In the genomic region with DNA sequence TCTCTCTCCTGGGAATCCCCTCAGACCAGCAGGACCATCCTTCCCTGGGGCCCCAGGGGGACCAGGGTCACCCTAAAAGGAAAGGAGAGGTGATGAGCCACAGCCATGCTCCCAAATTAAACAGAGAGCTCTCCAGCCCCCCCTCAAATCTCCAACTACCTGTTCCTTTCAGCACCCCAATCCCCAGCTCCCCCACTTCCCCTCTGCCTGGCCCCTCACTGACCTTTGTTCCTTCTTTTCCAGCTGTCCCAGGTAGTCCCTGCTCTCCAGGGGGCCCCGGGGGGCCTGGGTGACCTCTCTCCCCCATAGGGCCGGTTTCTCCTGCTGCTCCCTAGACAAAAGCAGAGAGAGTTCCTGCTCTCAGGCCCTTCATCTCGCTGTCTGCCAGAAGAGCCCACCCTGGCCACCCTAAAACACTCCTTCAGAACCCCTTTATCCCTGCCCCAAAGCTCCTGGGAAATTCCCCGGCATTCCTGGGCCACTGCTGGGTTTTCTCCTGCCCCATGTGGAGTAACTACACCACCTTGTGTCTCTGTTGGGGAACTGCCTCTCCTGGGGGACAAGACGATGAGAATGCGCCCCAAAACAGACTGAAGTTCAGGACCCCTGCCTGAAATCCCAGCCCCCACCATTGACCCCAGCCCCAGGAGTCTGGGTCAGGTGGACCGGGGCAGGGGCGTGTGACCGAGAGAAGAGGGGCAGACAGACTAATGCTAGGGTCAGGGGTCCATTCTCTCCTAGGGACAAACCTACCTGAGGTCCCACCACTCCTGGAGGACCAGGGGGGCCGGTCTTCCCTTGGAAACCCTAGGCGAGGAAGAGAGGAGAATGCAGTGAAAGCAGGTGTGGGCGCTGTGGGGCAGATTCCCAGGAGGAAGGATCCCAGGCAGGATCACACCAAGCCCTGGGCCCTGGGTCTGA, we compare ENCODE assay signal across 8 cellular contexts. TPM values are rescaled to one million over a fixed set of nuclear protein-coding genes. Genes with fewer than 3 reads are reported as not detected.
A peak's percentile ranks its signal among the peaks of the same experiment; 100 is the strongest.
DNase-seq lines count a peak whose midpoint lies in the region; ATAC-seq lines count a peak whose summit lies in the region.

No MANE protein-coding gene starts in this region.

- H3K14ac ChIP-seq in neuronal stem cell (ENCODE audit: low read length): no peak overlapping the region

- peak overlapping the region; percentile 30 for H2BK15ac ChIP-seq in neuronal stem cell (ENCODE audit: low read length)

- H2BK12ac ChIP-seq in neuronal stem cell (ENCODE audit: low read length): no peak overlapping the region

- intact Hi-C loops in dendritic cell treated with granulocyte-macrophage colony-stimulating factor and Interleukin-4, amounts not matched to agents 40 ng/mL and 50 ng/mL, for 4 days (cut with micrococcal nuclease): loop anchor here (2.0 kb wide), 1 partner anchor 54 kb away; no protein-coding TSS in a partner anchor
- intact Hi-C loops in CD4-positive, alpha-beta memory T cell (cut with micrococcal nuclease): no loop called here

- peak overlapping the region; percentile 2 for H3K4me2 ChIP-seq in neuronal stem cell (ENCODE audit: insufficient read depth, low read length, poor library complexity, severe bottlenecking)

- peak overlapping the region; percentile 65 for H4K8ac ChIP-seq in neuronal stem cell (ENCODE audit: low read depth, low read length)

- no peak overlapping the region for H2AFZ ChIP-seq in neuronal stem cell (ENCODE audit: low read length)

- CTCF ChIA-PET in CD4-positive, alpha-beta memory T cell (lab: Charles Lee; ENCODE audit: partially characterized antibody): interaction anchor here (1.2 to 2.0 kb wide), 2 partner anchors 10 to 76 kb away, joined by 3 to 8 read pairs; no protein-coding TSS in a partner anchor

- H3K27ac ChIP-seq in neuronal stem cell (replicated peaks; ENCODE audit: low read length): no peak overlapping the region
- H3K27ac ChIP-seq in CD4-positive, alpha-beta memory T cell (ENCODE audit: low read depth, low read length): no peak overlapping the region

- H3K27me3 Mint-ChIP-seq in dendritic cell treated with granulocyte-macrophage colony-stimulating factor and Interleukin-4, amounts not matched to agents 40 ng/mL and 50 ng/mL, for 4 days: peaks cover 47% of the 10 kb centered on the region
- H3K27me3 Mint-ChIP-seq in CD4-positive, alpha-beta memory T cell: peaks cover 0 to 6% of the 10 kb centered on the region in 2 donors

- H3K4me3 Mint-ChIP-seq in dendritic cell treated with granulocyte-macrophage colony-stimulating factor and Interleukin-4, amounts not matched to agents 40 ng/mL and 50 ng/mL, for 4 days: no peak overlapping the region
- no peak overlapping the region for H3K4me3 Mint-ChIP-seq in CD4-positive, alpha-beta memory T cell

- peak overlapping the region; percentile 66 for H2AK5ac ChIP-seq in neuronal stem cell (ENCODE audit: low read depth, low read length)

- peak overlapping the region; percentile 64 for H3K18ac ChIP-seq in neuronal stem cell (ENCODE audit: low read length)

- peaks cover 19% of the 10 kb centered on the region for H3K4me1 Mint-ChIP-seq in dendritic cell treated with granulocyte-macrophage colony-stimulating factor and Interleukin-4, amounts not matched to agents 40 ng/mL and 50 ng/mL, for 4 days (ENCODE audit: low read depth)
- H3K4me1 Mint-ChIP-seq in CD4-positive, alpha-beta memory T cell: no peaks in the 10 kb centered on the region

- H2BK5ac ChIP-seq in neuronal stem cell (ENCODE audit: low read length): peak overlapping the region; percentile 53

- H3K4ac ChIP-seq in neuronal stem cell (ENCODE audit: low read length): peak overlapping the region; percentile 93

- no peaks in the 10 kb centered on the region for H3K4me1 ChIP-seq in neuronal stem cell (ENCODE audit: control insufficient read depth in 2 of 2, insufficient read depth in 1 of 2, low read depth in 1 of 2, low read length in 2 of 2)
- no peaks in the 10 kb centered on the region for H3K4me1 ChIP-seq in CD4-positive, alpha-beta memory T cell (ENCODE audit: insufficient read depth, low read length)

- no peak overlapping the region for H3K9ac ChIP-seq in neuronal stem cell (ENCODE audit: low read depth, low read length, poor library complexity)

- H3K27me3 ChIP-seq in neuronal stem cell (ENCODE audit: control insufficient read depth in 3 of 3, insufficient read depth in 3 of 3, low read depth in 1 of 3, low read length in 3 of 3): peaks cover 0 to 4% (median 0%) of the 10 kb centered on the region in 3 experiments
- no peaks in the 10 kb centered on the region for H3K27me3 ChIP-seq in CD4-positive, alpha-beta memory T cell (ENCODE audit: insufficient read depth, low read length)

- H3K27ac Mint-ChIP-seq in dendritic cell treated with granulocyte-macrophage colony-stimulating factor and Interleukin-4, amounts not matched to agents 40 ng/mL and 50 ng/mL, for 4 days: peak overlapping the region; percentile 28
- no peak overlapping the region for H3K27ac Mint-ChIP-seq in CD4-positive, alpha-beta memory T cell

- POLR2A ChIA-PET in CD4-positive, alpha-beta memory T cell (lab: Charles Lee; ENCODE audit: partially characterized antibody): interaction anchor here (1.0 kb wide), 1 partner anchor 201 kb away, joined by 4 read pairs; no protein-coding TSS in a partner anchor

- H3K23ac ChIP-seq in neuronal stem cell (ENCODE audit: low read depth, low read length, poor library complexity): peak overlapping the region; percentile 31

- no peaks in the 10 kb centered on the region for H3K9me3 ChIP-seq in neuronal stem cell (replicated peaks in 1 of 2; ENCODE audit: control insufficient read depth in 2 of 2, insufficient read depth in 1 of 2, low read depth in 1 of 2, low read length in 2 of 2)
- H3K9me3 ChIP-seq in CD4-positive, alpha-beta memory T cell (ENCODE audit: control insufficient read depth in 1 of 2, low read length in 2 of 2): no peaks in the 10 kb centered on the region

- no peak overlapping the region for H2BK120ac ChIP-seq in neuronal stem cell (ENCODE audit: low read depth, low read length)

- no peak overlapping the region for H4K91ac ChIP-seq in neuronal stem cell (ENCODE audit: low read depth, low read length, poor library complexity)

- H3K36me3 Mint-ChIP-seq in dendritic cell treated with granulocyte-macrophage colony-stimulating factor and Interleukin-4, amounts not matched to agents 40 ng/mL and 50 ng/mL, for 4 days (ENCODE audit: low read depth): no peaks in the 10 kb centered on the region
- H3K36me3 Mint-ChIP-seq in CD4-positive, alpha-beta memory T cell: no peaks in the 10 kb centered on the region

- H3K36me3 ChIP-seq in neuronal stem cell (replicated peaks in 1 of 2; ENCODE audit: control insufficient read depth in 2 of 2, insufficient read depth in 2 of 2, low read length in 2 of 2): no peaks in the 10 kb centered on the region
- no peaks in the 10 kb centered on the region for H3K36me3 ChIP-seq in CD4-positive, alpha-beta memory T cell (ENCODE audit: insufficient read depth, low read length)

- DNase-seq in ELR (ENCODE audit: low read depth) (peak; percentile 68), M059J (ENCODE audit: low read depth) (peak; percentile 65), neuronal stem cell (ENCODE audit: low spot score) (peak; percentile 29)
- no peak for DNase-seq in CD4-positive, alpha-beta memory T cell

- H3K79me1 ChIP-seq in neuronal stem cell (ENCODE audit: low read depth, low read length): peaks cover 2% of the 10 kb centered on the region

- ATAC-seq in GM18909 (IDR thresholded peaks at IDR 0.05; ENCODE audit: poor library complexity, unreplicated experiment) (no peak), GM19351 (IDR thresholded peaks at IDR 0.05; ENCODE audit: unreplicated experiment) (no peak)
- ATAC-seq in activated CD4-positive, CD25-positive, alpha-beta regulatory T cell treated with anti-CD3 and anti-CD28 coated beads, Interleukin-2, amount 50 U/mL, for 24 hours: no peak

- H3K4me3 ChIP-seq in neuronal stem cell (ENCODE audit: low read length in 2 of 2): no peak overlapping the region
- no peak overlapping the region for H3K4me3 ChIP-seq in CD4-positive, alpha-beta memory T cell (ENCODE audit: low read length in 2 of 2)

- no CpG with 5 or more reads among the region's 12 CpGs for WGBS in neuronal stem cell (ENCODE audit: extremely low coverage in 2 of 2, insufficient read length in 2 of 2, insufficient replicate concordance in 1 of 2), 2 donors

- no peaks in the 10 kb centered on the region for H3K9me3 Mint-ChIP-seq in dendritic cell treated with granulocyte-macrophage colony-stimulating factor and Interleukin-4, amounts not matched to agents 40 ng/mL and 50 ng/mL, for 4 days
- no peaks in the 10 kb centered on the region for H3K9me3 Mint-ChIP-seq in CD4-positive, alpha-beta memory T cell

RNA-seq across cellular contexts. Expression of a gene that starts 19.7 kb away (rescaled TPM):
- total RNA-seq in M059J (2014; rRNA removed; shearing (Covaris generic)): 0.02 TPM in 1 of 2 replicates, not detected in the other
- polyA plus RNA-seq in neuronal stem cell (2013, experiment 1 of 2): 0.86 TPM
- polyA plus RNA-seq in neuronal stem cell (2013, experiment 2 of 2): 0.82 TPM
- total RNA-seq in CD4-positive, alpha-beta memory T cell: 1 to 10 TPM; 1.2 to 1.6 TPM
- under 1 TPM; 0.40 to 0.49 TPM for polyA plus RNA-seq in CD4-positive, alpha-beta memory T cell

RNA-seq across cellular contexts. Expression of a gene that starts 27.9 kb away (rescaled TPM):
- total RNA-seq in M059J (2014; rRNA removed; shearing (Covaris generic)): 18.4 and 28.7 TPM in 2 replicates
- polyA plus RNA-seq in neuronal stem cell (2013, experiment 1 of 2): 18.7 TPM
- polyA plus RNA-seq in neuronal stem cell (2013, experiment 2 of 2): 18.1 TPM
- 10 to 100 TPM; 89.2 to 94.3 TPM for total RNA-seq in CD4-positive, alpha-beta memory T cell
- polyA plus RNA-seq in CD4-positive, alpha-beta memory T cell: 10 to 100 TPM in 1 of 2 donors, 1 to 10 TPM in 1; 5.6 to 11.5 TPM

RNA-seq across cellular contexts. Expression of a gene that starts 28.1 kb away (rescaled TPM):
- total RNA-seq in M059J (2014; rRNA removed; shearing (Covaris generic)): 140 and 234 TPM in 2 replicates
- 42.0 TPM for polyA plus RNA-seq in neuronal stem cell (2013, experiment 1 of 2)
- polyA plus RNA-seq in neuronal stem cell (2013, experiment 2 of 2): 40.1 TPM
- 10 to 100 TPM; 40.8 to 40.9 TPM for total RNA-seq in CD4-positive, alpha-beta memory T cell
- polyA plus RNA-seq in CD4-positive, alpha-beta memory T cell: 10 to 100 TPM; 22.9 to 23.1 TPM

RNA-seq across cellular contexts. Expression of a gene that starts 31.9 kb away (rescaled TPM):
- total RNA-seq in M059J (2014; rRNA removed; shearing (Covaris generic)): 0.32 TPM in 1 of 2 replicates, not detected in the other
- polyA plus RNA-seq in neuronal stem cell (2013, experiment 1 of 2): 8.2 TPM
- polyA plus RNA-seq in neuronal stem cell (2013, experiment 2 of 2): 8.3 TPM
- total RNA-seq in CD4-positive, alpha-beta memory T cell: 10 to 100 TPM; 20.2 to 22.3 TPM
- 10 to 100 TPM; 57.4 to 77.3 TPM for polyA plus RNA-seq in CD4-positive, alpha-beta memory T cell

RNA-seq across cellular contexts. Expression of a gene that starts 35.7 kb away (rescaled TPM):
- total RNA-seq in M059J (2014; rRNA removed; shearing (Covaris generic)): 44.2 and 48.5 TPM in 2 replicates
- polyA plus RNA-seq in neuronal stem cell (2013, experiment 1 of 2): 47.3 TPM
- 47.9 TPM for polyA plus RNA-seq in neuronal stem cell (2013, experiment 2 of 2)
- total RNA-seq in CD4-positive, alpha-beta memory T cell: 10 to 100 TPM; 36.8 to 38.4 TPM
- polyA plus RNA-seq in CD4-positive, alpha-beta memory T cell: 1 to 10 TPM; 3.4 to 7.8 TPM

Comparison
In these comparisons a context has a peak if more than half of its experiments do, and no peak if none do; other contexts are left out.
1. DNase-seq: peak in ELR (single experiment), M059J (single experiment) and neuronal stem cell (single experiment); none in CD4-positive, alpha-beta memory T cell (0 of 5).